Comparison of ENCODE assay signal across 2 cellular contexts in genomic region chr5:151196556-151197290, GRCh38.
TF ChIP-seq lines count a peak whose summit lies in the region.

No MANE protein-coding gene starts in this region.

TF ChIP-seq in SK-N-SH treated with all-trans-retinoic acid at 6 μM for 48 hours, 23 proteins besides CTCF, POLR2A, EP300 and RAD21 (continued from another document):
- TF ChIP-seq SNAI2 (CRISPR knock-in tag; IDR thresholded peaks at IDR 0.05) (no peak), CREB5 (CRISPR knock-in tag; IDR thresholded peaks at IDR 0.05; ENCODE audit: low read depth) (no peak), ZFP3 (CRISPR knock-in tag; IDR thresholded peaks at IDR 0.05) (no peak), PPARA (CRISPR knock-in tag; IDR thresholded peaks at IDR 0.05; ENCODE audit: borderline replicate concordance) (no peak), ISL1 (CRISPR knock-in tag; IDR thresholded peaks at IDR 0.05) (no peak), ZNF70 (CRISPR knock-in tag; IDR thresholded peaks at IDR 0.05) (no peak), ESRRG (CRISPR knock-in tag; IDR thresholded peaks at IDR 0.05) (no peak), POU6F1 (CRISPR knock-in tag; IDR thresholded peaks at IDR 0.05; ENCODE audit: borderline replicate concordance, low read depth) (no peak), ZFP30 (CRISPR knock-in tag; IDR thresholded peaks at IDR 0.05) (no peak), TOX (CRISPR knock-in tag; IDR thresholded peaks at IDR 0.05; ENCODE audit: borderline replicate concordance) (no peak), CSRNP3 (CRISPR knock-in tag; IDR thresholded peaks at IDR 0.05) (no peak)

TF ChIP-seq in SK-N-SH, 30 proteins besides CTCF, POLR2A, EP300 and RAD21 (continued from another document):
- TF ChIP-seq IRF3 (IDR thresholded peaks at IDR 0.05; ENCODE audit: low read depth, low read length) (no peak), NRF1 (IDR thresholded peaks at IDR 0.05; ENCODE audit: low read depth, low read length) (no peak), RXRA (IDR thresholded peaks at IDR 0.05; ENCODE audit: borderline replicate concordance, low read depth) (no peak), NFIC (IDR thresholded peaks at IDR 0.05; ENCODE audit: borderline replicate concordance) (no peak), YY1 (IDR thresholded peaks at IDR 0.05; ENCODE audit: low read depth) (no peak), FOSL2 (IDR thresholded peaks at IDR 0.05; ENCODE audit: borderline replicate concordance, low read depth) (no peak), GABPA (IDR thresholded peaks at IDR 0.05; ENCODE audit: low read depth) (no peak), TCF12 (IDR thresholded peaks at IDR 0.05) (no peak), GATA2 (CRISPR knock-in tag; IDR thresholded peaks at IDR 0.05) (no peak)
